Comparison of ENCODE assay signal across 11 cellular contexts in the genomic region with DNA sequence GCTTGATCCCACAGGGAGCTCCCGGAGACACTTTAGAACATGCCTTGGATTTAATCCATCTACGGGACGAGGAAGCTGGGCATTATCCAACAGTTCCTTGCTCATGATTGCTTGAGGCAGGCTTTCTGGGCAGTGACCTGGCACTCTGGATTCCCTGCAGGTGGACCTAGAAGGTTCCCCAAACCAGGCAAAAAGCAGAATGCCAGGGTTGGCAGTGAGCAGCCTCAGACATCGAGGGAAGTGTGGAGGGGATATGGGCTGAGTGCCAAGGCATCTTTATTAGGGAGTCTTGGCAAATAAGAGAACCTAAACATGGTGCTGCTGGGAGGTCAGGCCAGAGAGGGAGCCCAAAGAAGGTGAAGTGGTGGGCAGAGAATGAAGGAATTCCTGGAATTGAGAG.
DNase-seq lines count a peak whose midpoint lies in the region; TF ChIP-seq lines count a peak whose summit lies in the region.
"Had no signal": no experiment of that assay in that cellular context is flagged by ENCODE, and none has a peak within 500 bp of the region (broad histone marks: within the 10 kb centered on the region; RNA-seq: fewer than 3 reads in every experiment).

No MANE protein-coding gene starts in this region.

- H3K4me3 Mint-ChIP-seq in activated T-cell treated with anti-CD3 and anti-CD28 coated beads, Interleukin-2, amount 50 U/mL, for 24 hours = no peak overlapping the region
- H3K4me3 Mint-ChIP-seq in mesothelial cell of epicardium = no peak overlapping the region

- no peak overlapping the region for H3K9ac ChIP-seq in SK-N-MC (ENCODE audit: insufficient read length)

- H3K36me3 ChIP-seq in SK-N-MC (ENCODE audit: insufficient read depth, low read length) = no peaks in the 10 kb centered on the region

- no peaks in the 10 kb centered on the region for H3K36me3 Mint-ChIP-seq in activated T-cell treated with anti-CD3 and anti-CD28 coated beads, Interleukin-2, amount 50 U/mL, for 24 hours (ENCODE audit: low read depth)
- H3K36me3 Mint-ChIP-seq in mesothelial cell of epicardium = no peaks in the 10 kb centered on the region

- DNase-seq in activated T-cell treated with anti-CD3 and anti-CD28 coated beads, Interleukin-2, amount 50 U/mL, for 24 hours = no peak
- no peak for DNase-seq in activated T-cell treated with anti-CD3 and anti-CD28 coated beads for 4 hours
- DNase-seq in SK-N-MC (ENCODE audit: low read depth, low spot score) = no peak
- DNase-seq in cerebellum (ENCODE audit: low spot score) = peak; percentile 20
- DNase-seq in ureter (ENCODE audit: low spot score) = no peak
- DNase-seq in mesothelial cell of epicardium (ENCODE audit: low spot score in 2 of 2, unreplicated experiment in 2 of 2) = no peak
- no peak for DNase-seq in DMS79 treated with DMSO at 0.1 percent for 48 hours (lab: John Stamatoyannopoulos, UW)
- DNase-seq: effector CD8-positive, alpha-beta T cell; NCI-H1417 treated with DMSO at 0.1 percent for 48 hours; psoas muscle had no signal

- peak overlapping the region; percentile 90 for H3K27ac Mint-ChIP-seq in activated T-cell treated with anti-CD3 and anti-CD28 coated beads, Interleukin-2, amount 50 U/mL, for 24 hours
- H3K27ac Mint-ChIP-seq in mesothelial cell of epicardium = no peak overlapping the region

- no peaks in the 10 kb centered on the region for H3K27me3 Mint-ChIP-seq in activated T-cell treated with anti-CD3 and anti-CD28 coated beads, Interleukin-2, amount 50 U/mL, for 24 hours
- H3K27me3 Mint-ChIP-seq in mesothelial cell of epicardium (ENCODE audit: low read depth) = peaks cover 16% of the 10 kb centered on the region

- no peaks in the 10 kb centered on the region; the same call in 1 of the 2 replicates for H3K9me3 ChIP-seq in SK-N-MC (ENCODE audit: low read depth, low read length)

- H3K4me1 Mint-ChIP-seq in activated T-cell treated with anti-CD3 and anti-CD28 coated beads, Interleukin-2, amount 50 U/mL, for 24 hours (ENCODE audit: low read depth) = peaks cover 55% of the 10 kb centered on the region
- H3K4me1 Mint-ChIP-seq in mesothelial cell of epicardium = peaks cover 27% of the 10 kb centered on the region

- H3K9me3 Mint-ChIP-seq in activated T-cell treated with anti-CD3 and anti-CD28 coated beads, Interleukin-2, amount 50 U/mL, for 24 hours = peaks cover 4% of the 10 kb centered on the region
- peaks cover 20% of the 10 kb centered on the region for H3K9me3 Mint-ChIP-seq in mesothelial cell of epicardium

- H3K27ac ChIP-seq in SK-N-MC (peak overlapping the region; percentile 70; the same call in 1 of the 2 replicates), skin epidermis (peak overlapping the region in 15 of 21 experiments; percentile 11 to 84 (median 73))
- H3K27ac ChIP-seq: psoas muscle had no signal

- no peak for TF ChIP-seq CTCF in mesothelial cell of epicardium (IDR thresholded peaks at IDR 0.05; ENCODE audit: unreplicated experiment)

- H3K4me3 ChIP-seq in SK-N-MC = peak overlapping the region; percentile 28
- no peak overlapping the region for H3K4me3 ChIP-seq in skin epidermis
- H3K4me3 ChIP-seq: psoas muscle had no signal
